Comparison of ENCODE assay signal across 8 cellular contexts in genomic region chr12:51218607-51219161, GRCh38. TPM values are rescaled to one million over a fixed set of nuclear protein-coding genes. Genes with fewer than 3 reads are reported as not detected.
A peak's percentile ranks its signal among the peaks of the same experiment; 100 is the strongest.
DNase-seq lines count a peak whose midpoint lies in the region; ATAC-seq, FAIRE-seq and TF ChIP-seq lines count a peak whose summit lies in the region.

No MANE protein-coding gene starts in this region.

- H3K4me2 ChIP-seq in KMS-11: peak overlapping the region; percentile 96

- H3K79me2 ChIP-seq in KMS-11 (ENCODE audit: insufficient read depth, low read depth): no peaks in the 10 kb centered on the region

- peak overlapping the region; percentile 86 for H3K27ac ChIP-seq in CD4-positive, alpha-beta T cell (ENCODE audit: low read depth, low read length)
- H3K27ac ChIP-seq in KMS-11 (peak overlapping the region; percentile 71), kidney (ENCODE audit: low read depth in 2 of 2, low read length in 2 of 2) (peak overlapping the region; percentile 91 to 95), stomach smooth muscle (ENCODE audit: low read length) (peak overlapping the region; percentile 90)

- no peaks in the 10 kb centered on the region for H3K27me3 Mint-ChIP-seq in CD4-positive, alpha-beta T cell

- POLR2A ChIA-PET in CD4-positive, alpha-beta T cell (lab: Charles Lee): interaction anchor here (0.6 to 5.1 kb wide), 27 partner anchors 8 to 1477 kb away, joined by 3 to 221 read pairs (median 9); partner anchors contain the start of genes ATF1, BIN2, COX14 and CSRNP2

- H3K9me3 ChIP-seq in CD4-positive, alpha-beta T cell (ENCODE audit: control insufficient read depth, low read length): no peaks in the 10 kb centered on the region
- H3K9me3 ChIP-seq in kidney (ENCODE audit: control insufficient read depth in 1 of 2, low read length in 2 of 2) (no peaks in the 10 kb centered on the region), stomach smooth muscle (ENCODE audit: control insufficient read depth in 2 of 2, low read length in 2 of 2) (no peaks in the 10 kb centered on the region)

- no peak for DNase-seq in CD4-positive, alpha-beta T cell
- no peak for DNase-seq in astrocyte of the cerebellum (ENCODE audit: low read depth)
- peak; percentile 71 for DNase-seq in kidney
- no peak for DNase-seq in NK-92 treated with Interleukin-12 subunit alpha and Interleukin-12 subunit beta, amount 100 ng/mL, for 24 hours (lab: John Stamatoyannopoulos, UW)
- DNase-seq in OCI-M2 (lab: John Stamatoyannopoulos, UW; ENCODE audit: unreplicated experiment): no peak

- H3K4me1 Mint-ChIP-seq in CD4-positive, alpha-beta T cell (ENCODE audit: low read depth): peaks cover 33% of the 10 kb centered on the region

- no peak overlapping the region for H3K4me3 ChIP-seq in KMS-11 (IDR thresholded peaks at IDR 0.05; ENCODE audit: insufficient read depth, low read depth, low read length)
- H3K4me3 ChIP-seq in astrocyte of the cerebellum (ENCODE audit: low read depth, low read length): peak overlapping the region; percentile 56
- H3K4me3 ChIP-seq in kidney (ENCODE audit: low read length in 2 of 2): peak overlapping the region; percentile 86 to 89
- H3K4me3 ChIP-seq in stomach smooth muscle (ENCODE audit: low read length in 2 of 2): peak overlapping the region; percentile 91 to 97

- no peak for TF ChIP-seq CTCF in CD4-positive, alpha-beta T cell (IDR thresholded peaks at IDR 0.05)
- TF ChIP-seq CTCF in KMS-11 (conservative IDR thresholded peaks at IDR 0.05; ENCODE audit: low read depth, low read length): no peak
- no peak for TF ChIP-seq CTCF in astrocyte of the cerebellum (IDR thresholded peaks at IDR 0.05; ENCODE audit: low read depth, low read length, missing control alignments)
- TF ChIP-seq CTCF in kidney (IDR thresholded peaks at IDR 0.05; ENCODE audit: borderline replicate concordance, extremely low read depth, insufficient read depth): no peak

- no peak for FAIRE-seq in kidney (lab: Jason Lieb, UNC)

- peak overlapping the region; percentile 93 for H3K9ac ChIP-seq in KMS-11
- H3K9ac ChIP-seq in kidney (ENCODE audit: low read length in 2 of 2): peak overlapping the region; percentile 93 to 96
- H3K9ac ChIP-seq in stomach smooth muscle (ENCODE audit: low read length in 2 of 2): peak overlapping the region; percentile 93 to 98

- no peak for ATAC-seq in CD4-positive, alpha-beta T cell (ENCODE audit: poor library complexity)
- ATAC-seq in GM21367 (IDR thresholded peaks at IDR 0.05; ENCODE audit: unreplicated experiment): no peak

- H3K36me3 ChIP-seq in KMS-11 (ENCODE audit: insufficient read depth) (no peaks in the 10 kb centered on the region), kidney (ENCODE audit: control insufficient read depth in 1 of 2, insufficient read depth in 2 of 2, low read length in 2 of 2) (no peaks in the 10 kb centered on the region), stomach smooth muscle (ENCODE audit: control insufficient read depth in 2 of 2, insufficient read depth in 2 of 2, low read length in 2 of 2) (no peaks in the 10 kb centered on the region)

- H3K4me1 ChIP-seq in KMS-11 (ENCODE audit: low read depth, poor library complexity, severe bottlenecking): peaks cover 12% of the 10 kb centered on the region
- peaks cover 11 to 18% of the 10 kb centered on the region in 2 donors for H3K4me1 ChIP-seq in kidney (ENCODE audit: control insufficient read depth in 1 of 2, insufficient read depth in 1 of 2, low read depth in 1 of 2, low read length in 2 of 2)
- H3K4me1 ChIP-seq in stomach smooth muscle (ENCODE audit: control insufficient read depth, insufficient read depth, low read length): peaks cover 15% of the 10 kb centered on the region

- CTCF ChIA-PET in CD4-positive, alpha-beta T cell (lab: Charles Lee): interaction anchor here (0.6 to 4.0 kb wide), 14 partner anchors 14 to 123 kb away, joined by 3 to 40 read pairs (median 5); partner anchors contain the start of genes DAZAP2 and SMAGP

- intact Hi-C loops in CD4-positive, alpha-beta T cell (cut with DNase I, micrococcal nuclease): loop anchor here (1.0 to 10.0 kb wide), 6 partner anchors 20 to 171 kb away; partner anchors contain the start of genes DAZAP2 (in 2 of the 2), LETMD1 (in 2 of the 2), CSRNP2 (in 1 of the 2) and TFCP2 (in 1 of the 2)
- intact Hi-C loops in kidney (cut with DNase I): no loop called here

- H3K9me3 Mint-ChIP-seq in CD4-positive, alpha-beta T cell: no peaks in the 10 kb centered on the region

- H3K36me3 Mint-ChIP-seq in CD4-positive, alpha-beta T cell (ENCODE audit: low read depth): peaks cover 10% of the 10 kb centered on the region

- peak overlapping the region; percentile 98 for H3K27ac Mint-ChIP-seq in CD4-positive, alpha-beta T cell

- no peaks in the 10 kb centered on the region for H4K20me1 ChIP-seq in KMS-11 (ENCODE audit: insufficient read depth)

- in situ Hi-C loops in astrocyte of the cerebellum (cut with HindIII; ENCODE audit: low sequenced_read_pairs): no loop called here

- peak overlapping the region; percentile 94 for H3K4me3 Mint-ChIP-seq in CD4-positive, alpha-beta T cell

- H2AFZ ChIP-seq in KMS-11 (ENCODE audit: low read depth): peak overlapping the region; percentile 97

- H3K27me3 ChIP-seq in CD4-positive, alpha-beta T cell (ENCODE audit: control insufficient read depth, insufficient read depth, low read length): no peaks in the 10 kb centered on the region
- H3K27me3 ChIP-seq in KMS-11 (ENCODE audit: insufficient read depth, low read depth): no peaks in the 10 kb centered on the region
- H3K27me3 ChIP-seq in stomach smooth muscle (ENCODE audit: control insufficient read depth in 1 of 2, insufficient read depth in 2 of 2, low read length in 2 of 2): no peaks in the 10 kb centered on the region

RNA-seq across cellular contexts. Expression of gene POU6F1, which starts 0.8 kb away (rescaled TPM):
- 10 to 100 TPM; 31.7 to 36.8 TPM for total RNA-seq in CD4-positive, alpha-beta T cell
- total RNA-seq in kidney: 20.0 TPM
- polyA plus RNA-seq in kidney (ENCODE audit: insufficient read depth, low read depth, low replicate concordance): 5.2 TPM

RNA-seq across cellular contexts. Expression of gene DAZAP2, which starts 19.9 kb away (rescaled TPM):
- total RNA-seq in CD4-positive, alpha-beta T cell: 100 to 1,000 TPM; 292 to 310 TPM
- 319 TPM for total RNA-seq in kidney
- polyA plus RNA-seq in kidney (ENCODE audit: insufficient read depth, low read depth, low replicate concordance): 363 TPM

RNA-seq across cellular contexts. Expression of gene TFCP2, which starts 45.7 kb away (rescaled TPM):
- total RNA-seq in CD4-positive, alpha-beta T cell: 10 to 100 TPM in 1 of 2 experiments, 1 to 10 TPM in 1; 9.4 to 11.7 TPM
- total RNA-seq in kidney: 31.2 TPM
- 15.2 TPM for polyA plus RNA-seq in kidney (ENCODE audit: insufficient read depth, low read depth, low replicate concordance)

RNA-seq across cellular contexts. Expression of gene SMAGP, which starts 51.5 kb away (rescaled TPM):
- 1 to 10 TPM; 2.5 to 3.0 TPM for total RNA-seq in CD4-positive, alpha-beta T cell
- total RNA-seq in kidney: 28.5 TPM
- 22.8 TPM for polyA plus RNA-seq in kidney (ENCODE audit: insufficient read depth, low read depth, low replicate concordance)
